Comparison of ENCODE assay signal across 23 cellular contexts in genomic region chr3:184626942-184627341, GRCh38.
DNase-seq lines count a peak whose midpoint lies in the region; ATAC-seq, FAIRE-seq and TF ChIP-seq lines count a peak whose summit lies in the region.
"Had no signal": no experiment of that assay in that cellular context is flagged by ENCODE, and none has a peak within 500 bp of the region (broad histone marks: within the 10 kb centered on the region; RNA-seq: fewer than 3 reads in every experiment).

No MANE protein-coding gene starts in this region.

- H3K9me3 ChIP-seq in GM12878 (replicated peaks; ENCODE audit: control insufficient read depth, insufficient read depth, low read length): no peaks in the 10 kb centered on the region; the same call in 2 of the 3 replicates
- H3K9me3 ChIP-seq in heart right ventricle: no peaks in the 10 kb centered on the region
- no peaks in the 10 kb centered on the region for H3K9me3 ChIP-seq in spleen
- H3K9me3 ChIP-seq: BLaER1 treated with 17β-estradiol and CSF1 and Interleukin-3, amounts not matched to agents 10 nM and 100 nM had no signal

- no peak overlapping the region for H3K9ac ChIP-seq in GM12878 (ENCODE audit: control insufficient read depth, insufficient read depth, low read length)
- H3K9ac ChIP-seq: BLaER1 treated with 17β-estradiol and CSF1 and Interleukin-3, amounts not matched to agents 10 nM and 100 nM had no signal

- DNase-seq in GM12878 (ENCODE audit: low read depth, low spot score): no peak
- peak; percentile 25 to 42 for DNase-seq in heart right ventricle
- DNase-seq in spleen: peak; percentile 10
- no peak for DNase-seq in NCI-H446 (lab: John Stamatoyannopoulos, UW)
- no peak for DNase-seq in caudate nucleus (lab: John Stamatoyannopoulos, UW)
- no peak for DNase-seq in midbrain (lab: John Stamatoyannopoulos, UW)
- DNase-seq: CD4-positive, alpha-beta T cell; DMS53; NCI-H1048; NCI-H1417; NCI-H1694; NCI-H2029 treated with DMSO at 0.1 percent for 48 hours; NCI-H2227 treated with DMSO at 0.1 percent for 48 hours; NCI-H510A; NCI-H69; SIG-M5 had no signal

- CTCF ChIA-PET in GM12878 (lab: Yijun Ruan, JAX): no interaction called here

- ATAC-seq in GM12878 (0 out of 3 replicates have a peak, but pooled peaks have one; percentile 25), heart right ventricle (peak; percentile 34 to 96 (median 92))

- in situ Hi-C loops in GM12878 (cut with MboI): no loop called here

- H3K4me1 Mint-ChIP-seq in nephron: peaks cover 47% of the 10 kb centered on the region

- WGBS in GM12878 (ENCODE audit: insufficient coverage, insufficient replicate concordance, low lambda C conversion rate, missing lambda C conversion rate): 12% methylated on average over 5 of the region's 5 CpGs
- 28 to 51% methylated on average over 5 of the region's 5 CpGs for WGBS in heart right ventricle, 2 donors
- 79 to 90% (median 81%) methylated on average over 5 of the region's 5 CpGs for WGBS in spleen, 5 donors

- peaks cover 3% of the 10 kb centered on the region for H3K27me3 Mint-ChIP-seq in nephron (ENCODE audit: low read depth)
- H3K27me3 Mint-ChIP-seq: CD4-positive, alpha-beta T cell had no signal

- H3K36me3 ChIP-seq in GM12878 (ENCODE audit: control insufficient read depth in 2 of 2, insufficient read depth in 2 of 2, low read length in 1 of 2) (no peaks in the 10 kb centered on the region), heart right ventricle (no peaks in the 10 kb centered on the region), spleen (no peaks in the 10 kb centered on the region)
- H3K36me3 ChIP-seq: BLaER1 treated with 17β-estradiol and CSF1 and Interleukin-3, amounts not matched to agents 10 nM and 100 nM had no signal

- H3K27me3 ChIP-seq in GM12878 (replicated peaks in 1 of 2; ENCODE audit: control insufficient read depth in 2 of 2, insufficient read depth in 2 of 2, low read length in 1 of 2) (peaks cover 1 to 5% of the 10 kb centered on the region in 2 experiments; a peak in 2 of 4 replicates), heart right ventricle (no peaks in the 10 kb centered on the region), spleen (replicated peaks in 1 of 7) (no peaks in the 10 kb centered on the region)
- H3K27me3 ChIP-seq: BLaER1 treated with 17β-estradiol and CSF1 and Interleukin-3, amounts not matched to agents 10 nM and 100 nM had no signal

- no TSS peak for BruUV-seq in GM12878 (replicated peaks; lab: Mats Ljungman, UMichigan)

- SMC1A ChIA-PET in GM12878 (lab: Charles Lee; ENCODE audit: uncharacterized antibody, unreplicated experiment): no interaction called here

- H3K4me2 ChIP-seq in GM12878 (ENCODE audit: control insufficient read depth, insufficient read depth): no peak overlapping the region

- intact Hi-C loops in GM12878 (cut with micrococcal nuclease; ENCODE audit: unreplicated experiment): no loop called here
- intact Hi-C loops in heart right ventricle (cut with DNase I): no loop called here
- intact Hi-C loops in spleen (cut with DNase I; ENCODE audit: low total_unique reads): no loop called here

- H3K9me3 Mint-ChIP-seq in nephron: no peaks in the 10 kb centered on the region
- H3K9me3 Mint-ChIP-seq: CD4-positive, alpha-beta T cell had no signal

- TF ChIP-seq CTCF in GM12878 (IDR thresholded peaks at IDR 0.05 in 2 of 3, conservative IDR thresholded peaks at IDR 0.05 in 1 of 3; ENCODE audit: control insufficient read depth in 2 of 3, extremely low read depth in 1 of 3, insufficient read depth in 1 of 3, low read depth in 3 of 3, low read length in 3 of 3) (no peak), heart right ventricle (IDR thresholded peaks at IDR 0.05) (no peak), nephron (IDR thresholded peaks at IDR 0.05; ENCODE audit: unreplicated experiment in 3 of 3) (no peak), spleen (IDR thresholded peaks at IDR 0.05 in 8 of 11, conservative IDR thresholded peaks at IDR 0.05 in 3 of 11) (no peak)

- H3K36me3 Mint-ChIP-seq in nephron (ENCODE audit: low read depth): no peaks in the 10 kb centered on the region

- no peak overlapping the region for H2AFZ ChIP-seq in GM12878 (ENCODE audit: control insufficient read depth, low read depth, low read length)

- H4K20me1 ChIP-seq in GM12878 (ENCODE audit: control insufficient read depth, insufficient read depth): no peaks in the 10 kb centered on the region
- H4K20me1 ChIP-seq: BLaER1 treated with 17β-estradiol and CSF1 and Interleukin-3, amounts not matched to agents 10 nM and 100 nM had no signal

- POLR2A ChIA-PET in GM12878 (lab: Charles Lee): no interaction called here

- no peak overlapping the region for H3K27ac ChIP-seq in GM12878 (ENCODE audit: control insufficient read depth, insufficient read depth)
- peak overlapping the region in 7 of 10 donors; percentile 25 to 68 (median 43) for H3K27ac ChIP-seq in heart right ventricle
- no peak overlapping the region for H3K27ac ChIP-seq in spleen
- H3K27ac ChIP-seq in caudate nucleus (ENCODE audit: low read depth, low read length): no peak overlapping the region
- H3K27ac ChIP-seq: BLaER1 treated with 17β-estradiol and CSF1 and Interleukin-3, amounts not matched to agents 10 nM and 100 nM; RWPE1; SK-N-MC had no signal

- no peaks in the 10 kb centered on the region for H3K4me1 ChIP-seq in GM12878 (ENCODE audit: control insufficient read depth, insufficient read depth, low read length)
- peaks cover 0 to 12% (median 0%) of the 10 kb centered on the region in 9 donors for H3K4me1 ChIP-seq in heart right ventricle
- H3K4me1 ChIP-seq in spleen: no peaks in the 10 kb centered on the region

- no peak for TF ChIP-seq EP300 in GM12878 (IDR thresholded peaks at IDR 0.05; ENCODE audit: borderline replicate concordance in 1 of 2, control insufficient read depth in 1 of 2, low read depth in 2 of 2, low read length in 2 of 2)

- FAIRE-seq in GM12878 (lab: Jason Lieb, UNC): no peak
- FAIRE-seq: A204.1, D721Med, H54 had no signal

- TF ChIP-seq POLR2A in GM12878 (IDR thresholded peaks at IDR 0.05; ENCODE audit: low read depth, low read length) (no peak), spleen (IDR thresholded peaks at IDR 0.05) (no peak)

- no peaks in the 10 kb centered on the region for H3K79me2 ChIP-seq in GM12878 (ENCODE audit: control insufficient read depth, insufficient read depth, low read length)

- H3K4me3 Mint-ChIP-seq in nephron: no peak overlapping the region
- H3K4me3 Mint-ChIP-seq: CD4-positive, alpha-beta T cell had no signal

- no peak for TF ChIP-seq RAD21 in GM12878 (IDR thresholded peaks at IDR 0.05; ENCODE audit: insufficient read depth, low read depth, low read length)

- H3K27ac Mint-ChIP-seq in nephron: peak overlapping the region in 2 of 3 experiments; percentile 64 to 85
- H3K27ac Mint-ChIP-seq: CD4-positive, alpha-beta T cell had no signal

- H3K4me3 ChIP-seq in GM12878 (no peak overlapping the region), heart right ventricle (no peak overlapping the region), spleen (no peak overlapping the region)
- H3K4me3 ChIP-seq: BLaER1 treated with 17β-estradiol and CSF1 and Interleukin-3, amounts not matched to agents 10 nM and 100 nM; SK-N-MC had no signal

- RAD21 ChIA-PET in GM12878 (lab: Charles Lee; ENCODE audit: unreplicated experiment): no interaction called here

TF ChIP-seq in GM12878, 131 proteins besides CTCF, POLR2A, EP300 and RAD21 (continues in another document):
- TF ChIP-seq, protein P1, sequence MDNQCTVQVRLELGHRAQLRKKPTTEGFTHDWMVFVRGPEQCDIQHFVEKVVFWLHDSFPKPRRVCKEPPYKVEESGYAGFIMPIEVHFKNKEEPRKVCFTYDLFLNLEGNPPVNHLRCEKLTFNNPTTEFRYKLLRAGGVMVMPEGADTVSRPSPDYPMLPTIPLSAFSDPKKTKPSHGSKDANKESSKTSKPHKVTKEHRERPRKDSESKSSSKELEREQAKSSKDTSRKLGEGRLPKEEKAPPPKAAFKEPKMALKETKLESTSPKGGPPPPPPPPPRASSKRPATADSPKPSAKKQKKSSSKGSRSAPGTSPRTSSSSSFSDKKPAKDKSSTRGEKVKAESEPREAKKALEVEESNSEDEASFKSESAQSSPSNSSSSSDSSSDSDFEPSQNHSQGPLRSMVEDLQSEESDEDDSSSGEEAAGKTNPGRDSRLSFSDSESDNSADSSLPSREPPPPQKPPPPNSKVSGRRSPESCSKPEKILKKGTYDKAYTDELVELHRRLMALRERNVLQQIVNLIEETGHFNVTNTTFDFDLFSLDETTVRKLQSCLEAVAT (IDR thresholded peaks at IDR 0.05): no peak
- TF ChIP-seq BCLAF1 (IDR thresholded peaks at IDR 0.05) (no peak), ATF2 (IDR thresholded peaks at IDR 0.05; ENCODE audit: low read length) (no peak), ETV6 (conservative IDR thresholded peaks at IDR 0.05 in 1 of 2, IDR thresholded peaks at IDR 0.05 in 1 of 2; ENCODE audit: borderline replicate concordance in 1 of 2, low read depth in 1 of 2) (no peak)

Comparison
In these comparisons a context has a peak if more than half of its experiments do, and no peak if none do; other contexts are left out.
1. DNase-seq: peak in heart right ventricle (2 of 2) and spleen (single experiment); none in GM12878 (single experiment), NCI-H446 (0 of 2), caudate nucleus (0 of 61) and midbrain (single experiment).
2. H3K27ac ChIP-seq: peak in heart right ventricle (7 of 10); none in GM12878 (single experiment), spleen (0 of 8) and caudate nucleus (single experiment).